9 cellular contexts compared by ENCODE assay signal in the genomic region with DNA sequence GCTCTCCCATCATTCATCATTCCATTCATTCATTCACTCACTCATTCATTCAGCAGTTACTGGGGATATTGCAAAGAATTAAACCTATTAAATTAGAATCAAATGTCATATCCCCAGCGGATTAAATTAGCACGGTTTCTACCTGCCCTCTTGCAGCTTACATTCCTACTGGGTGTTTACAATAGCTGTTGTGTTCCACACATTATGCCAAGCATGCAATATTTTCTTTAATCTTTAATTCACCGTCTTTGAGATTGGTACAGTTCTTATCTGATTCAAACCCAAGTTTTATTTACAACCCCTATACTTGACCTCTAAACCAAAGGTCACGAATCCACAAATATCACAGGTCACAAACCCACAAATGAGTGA. TPM values are rescaled to one million over a fixed set of nuclear protein-coding genes. Genes with fewer than 3 reads are reported as not detected.
DNase-seq lines count a peak whose midpoint lies in the region; ATAC-seq and TF ChIP-seq lines count a peak whose summit lies in the region.
"Had no signal": no experiment of that assay in that cellular context is flagged by ENCODE, and none has a peak within 500 bp of the region (broad histone marks: within the 10 kb centered on the region; RNA-seq: fewer than 3 reads in every experiment).

No MANE protein-coding gene starts in this region.

- peaks cover 10% of the 10 kb centered on the region for H3K27me3 Mint-ChIP-seq in activated CD8-positive, alpha-beta memory T cell treated with anti-CD3 and anti-CD28 coated beads, Interleukin-2, amount 10 ng/mL, durations not matched to agents 7 days and 5 days

- intact Hi-C loops in left lung (cut with DNase I) (no loop called here), testis (cut with DNase I; ENCODE audit: low total_unique reads) (no loop called here)

- CTCF ChIA-PET in activated CD8-positive, alpha-beta memory T cell treated with anti-CD3 and anti-CD28 coated beads, Interleukin-2, amount 10 ng/mL, durations not matched to agents 7 days and 5 days (lab: Charles Lee): interaction anchor here (1.5 kb wide), 1 partner anchor 10 kb away, joined by 4 read pairs; no protein-coding TSS in a partner anchor

- no peak for ATAC-seq in activated CD8-positive, alpha-beta memory T cell treated with anti-CD3 and anti-CD28 coated beads, Interleukin-2, amount 10 ng/mL, durations not matched to agents 7 days and 5 days
- ATAC-seq in left lung (no peak), HG03280 (IDR thresholded peaks at IDR 0.05; ENCODE audit: unreplicated experiment) (no peak)

- H3K4me1 ChIP-seq in left lung (peaks cover 11 to 38% of the 10 kb centered on the region in 2 donors), testis (peaks cover 14% of the 10 kb centered on the region)

- no peaks in the 10 kb centered on the region for H3K36me3 ChIP-seq in left lung
- no peaks in the 10 kb centered on the region for H3K36me3 ChIP-seq in testis (ENCODE audit: low read depth, missing control alignments)

- H3K4me3 Mint-ChIP-seq in activated CD8-positive, alpha-beta memory T cell treated with anti-CD3 and anti-CD28 coated beads, Interleukin-2, amount 10 ng/mL, durations not matched to agents 7 days and 5 days: peak overlapping the region; percentile 92

- no peak for DNase-seq in activated CD8-positive, alpha-beta memory T cell treated with anti-CD3 and anti-CD28 coated beads, Interleukin-2, amount 10 ng/mL, durations not matched to agents 7 days and 5 days
- no peak for DNase-seq in activated CD8-positive, alpha-beta memory T cell treated with anti-CD3 and anti-CD28 coated beads for 24 hours
- DNase-seq in left lung: no peak
- DNase-seq in testis: no peak
- DNase-seq in NCI-H2029 treated with DMSO at 0.1 percent for 48 hours (lab: John Stamatoyannopoulos, UW): no peak
- no peak for DNase-seq in cortex of kidney (lab: John Stamatoyannopoulos, UW)

- peak overlapping the region; percentile 83 for H3K27ac Mint-ChIP-seq in activated CD8-positive, alpha-beta memory T cell treated with anti-CD3 and anti-CD28 coated beads, Interleukin-2, amount 10 ng/mL, durations not matched to agents 7 days and 5 days

- WGBS in testis, 2 donors: 29 to 38% methylated on average over 4 of the region's 4 CpGs

- no peaks in the 10 kb centered on the region for H3K9me3 ChIP-seq in left lung
- H3K9me3 ChIP-seq in testis: no peaks in the 10 kb centered on the region

- H3K27me3 ChIP-seq in left lung (peaks cover 0 to 11% of the 10 kb centered on the region in 2 donors), testis (no peaks in the 10 kb centered on the region)

- H3K4me3 ChIP-seq in left lung (peak overlapping the region; percentile 43 to 76), testis (peak overlapping the region; percentile 61 to 77)

- TF ChIP-seq POLR2A in testis (IDR thresholded peaks at IDR 0.05): no peak

- peak overlapping the region; percentile 88 for H3K27ac ChIP-seq in angular gyrus (ENCODE audit: low read depth, low read length)
- H3K27ac ChIP-seq in left lung: no peak overlapping the region
- H3K27ac ChIP-seq in testis: peak overlapping the region in 1 of 2 donors; percentile 3

- TF ChIP-seq CTCF in left lung (IDR thresholded peaks at IDR 0.05) (no peak), testis (IDR thresholded peaks at IDR 0.05) (no peak)

- H3K4me1 Mint-ChIP-seq in activated CD8-positive, alpha-beta memory T cell treated with anti-CD3 and anti-CD28 coated beads, Interleukin-2, amount 10 ng/mL, durations not matched to agents 7 days and 5 days: peaks cover 25% of the 10 kb centered on the region

- peaks cover 1% of the 10 kb centered on the region for H3K36me3 Mint-ChIP-seq in activated CD8-positive, alpha-beta memory T cell treated with anti-CD3 and anti-CD28 coated beads, Interleukin-2, amount 10 ng/mL, durations not matched to agents 7 days and 5 days

- no peaks in the 10 kb centered on the region for H3K9me3 Mint-ChIP-seq in activated CD8-positive, alpha-beta memory T cell treated with anti-CD3 and anti-CD28 coated beads, Interleukin-2, amount 10 ng/mL, durations not matched to agents 7 days and 5 days (ENCODE audit: low read depth)

RNA-seq across cellular contexts. Expression of a gene that starts 0.7 kb away (rescaled TPM):
- total RNA-seq in activated CD8-positive, alpha-beta memory T cell treated with anti-CD3 and anti-CD28 coated beads, Interleukin-2, amount 10 ng/mL, durations not matched to agents 7 days and 5 days: 1 to 10 TPM; 7.0 to 7.1 TPM
- total RNA-seq in left lung (10 to 100 TPM; 10.9 to 17.7 TPM), testis (10 to 100 TPM; 73.1 to 73.6 TPM)
- 23.3 TPM for polyA plus RNA-seq in testis (ENCODE audit: insufficient read depth, low read depth, low replicate concordance)

RNA-seq across cellular contexts. Expression of a gene that starts 32.6 kb away (rescaled TPM):
- total RNA-seq in activated CD8-positive, alpha-beta memory T cell treated with anti-CD3 and anti-CD28 coated beads, Interleukin-2, amount 10 ng/mL, durations not matched to agents 7 days and 5 days: not detected
- total RNA-seq in left lung (1 to 10 TPM; 5.4 to 7.8 TPM), testis (under 1 TPM; 0.16 to 0.19 TPM)
- not detected for polyA plus RNA-seq in testis (ENCODE audit: insufficient read depth, low read depth, low replicate concordance)
- total RNA-seq: T-helper 2 cell treated with Interferon-gamma antibody and Interleukin-4, amounts not matched to agents 100 ng/mL and 5 ng/mL, for 36 hours had no signal

Comparison
In these comparisons a context has a peak if more than half of its experiments do, and no peak if none do; other contexts are left out.
1. RNA of a gene that starts 32.6 kb away (total RNA-seq): 5.4 to 7.8 TPM in left lung; 0.16 to 0.19 TPM in testis and not detected in activated CD8-positive, alpha-beta memory T cell treated with anti-CD3 and anti-CD28 coated beads, Interleukin-2, amount 10 ng/mL, durations not matched to agents 7 days and 5 days; every median in the first group is over 4 times any median in the second.